8 cellular contexts compared by ENCODE assay signal in the genomic region with DNA sequence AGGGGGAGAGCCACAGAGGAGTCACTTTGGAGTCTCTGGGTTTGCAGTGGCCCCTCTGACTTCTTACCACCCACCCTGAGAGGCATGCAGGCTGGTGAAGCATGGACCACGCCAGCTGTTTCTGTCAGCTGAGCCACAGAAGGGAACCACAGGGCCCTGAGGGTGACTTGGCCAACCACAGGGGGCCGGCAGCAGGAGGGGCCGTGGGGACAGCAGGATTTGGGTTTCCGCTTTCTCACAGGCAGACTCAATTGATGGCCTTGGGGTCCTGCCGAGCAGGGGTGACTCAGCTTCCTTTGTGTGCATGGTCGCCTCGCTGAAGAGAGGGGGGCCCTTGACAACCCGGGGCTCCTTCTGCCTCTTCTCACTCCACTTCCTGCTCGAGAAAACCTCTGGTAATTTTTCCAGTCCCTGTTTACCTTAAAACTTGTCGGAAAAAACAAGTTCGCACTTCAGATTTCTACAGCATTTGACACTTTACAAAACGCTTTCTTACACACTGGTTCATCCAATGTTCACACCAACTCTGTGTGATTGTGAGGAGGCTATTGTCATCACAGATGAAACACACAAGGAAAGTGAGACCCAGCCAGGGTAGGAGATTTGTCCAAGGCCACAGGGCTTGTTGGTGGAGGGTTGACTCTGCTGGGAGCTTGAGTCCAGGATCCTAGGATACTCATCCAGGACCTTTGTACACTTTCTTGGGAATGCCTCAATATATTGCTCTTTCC.
DNase-seq lines count a peak whose midpoint lies in the region; ATAC-seq and TF ChIP-seq lines count a peak whose summit lies in the region.

No MANE protein-coding gene starts in this region.

- ATAC-seq in HG03457 (IDR thresholded peaks at IDR 0.05; ENCODE audit: unreplicated experiment) = peak; percentile 83

- peak overlapping the region in 6 of 7 donors; percentile 32 to 66 (median 50) for H3K4me3 Mint-ChIP-seq in CD8-positive, alpha-beta memory T cell
- no peak overlapping the region for H3K4me3 Mint-ChIP-seq in Calu3 (ENCODE audit: low read depth, unreplicated experiment)

- H3K27me3 Mint-ChIP-seq in CD8-positive, alpha-beta memory T cell = peaks cover 2 to 16% of the 10 kb centered on the region in 2 donors
- H3K27me3 Mint-ChIP-seq in Calu3 (ENCODE audit: unreplicated experiment) = peaks cover 88% of the 10 kb centered on the region

- no peaks in the 10 kb centered on the region for H3K36me3 ChIP-seq in CD8-positive, alpha-beta memory T cell (ENCODE audit: insufficient read depth, low read length)

- DNase-seq in CD8-positive, alpha-beta memory T cell = peak in 4 of 5 donors; percentile 10 to 69 (median 30)
- DNase-seq in GM20000 (ENCODE audit: low spot score) (peak; percentile 50), mucosa of gallbladder (ENCODE audit: low spot score) (peak; percentile 40), DMS 273 (lab: John Stamatoyannopoulos, UW; ENCODE audit: unreplicated experiment) (no peak), DMS114 treated with DMSO at 0.1 percent for 48 hours (lab: John Stamatoyannopoulos, UW; ENCODE audit: unreplicated experiment) (no peak), Calu3 (no peak)
- peak; percentile 17 to 26 for DNase-seq in activated CD8-positive, alpha-beta memory T cell treated with anti-CD3 and anti-CD28 coated beads for 1 hour (ENCODE audit: extremely low read depth in 1 of 2, low read depth in 1 of 2)

- no peak overlapping the region for H3K4me3 ChIP-seq in CD8-positive, alpha-beta memory T cell (ENCODE audit: low read length)

- peak overlapping the region in 2 of 8 donors; percentile 64 to 83 for H3K27ac Mint-ChIP-seq in CD8-positive, alpha-beta memory T cell
- no peak overlapping the region for H3K27ac Mint-ChIP-seq in Calu3 (ENCODE audit: unreplicated experiment)

- TF ChIP-seq CTCF in GM20000 (IDR thresholded peaks at IDR 0.05; ENCODE audit: extremely low read depth, missing control alignments) (no peak), Calu3 (IDR thresholded peaks at IDR 0.05; ENCODE audit: unreplicated experiment) (no peak)

- no peaks in the 10 kb centered on the region for H3K9me3 ChIP-seq in CD8-positive, alpha-beta memory T cell (ENCODE audit: low read length)

- peaks cover 28% of the 10 kb centered on the region for H3K4me1 ChIP-seq in CD8-positive, alpha-beta memory T cell (ENCODE audit: insufficient read depth, low read length)

- H3K9me3 Mint-ChIP-seq in CD8-positive, alpha-beta memory T cell = peaks cover 0 to 4% (median 3%) of the 10 kb centered on the region in 5 donors
- no peaks in the 10 kb centered on the region for H3K9me3 Mint-ChIP-seq in Calu3 (ENCODE audit: low read depth, unreplicated experiment)

- H3K36me3 Mint-ChIP-seq in CD8-positive, alpha-beta memory T cell = peaks cover 0 to 6% (median 0%) of the 10 kb centered on the region in 3 donors
- H3K36me3 Mint-ChIP-seq in Calu3 (ENCODE audit: insufficient read depth, unreplicated experiment) = no peaks in the 10 kb centered on the region

- intact Hi-C loops in Calu3 (cut with micrococcal nuclease; ENCODE audit: unreplicated experiment) = no loop called here

- H3K27me3 ChIP-seq in CD8-positive, alpha-beta memory T cell (ENCODE audit: insufficient read depth, low read length, poor library complexity, severe bottlenecking) = no peaks in the 10 kb centered on the region

- no TSS peak for BruUV-seq in Calu3 (replicated peaks; lab: Mats Ljungman, UMichigan)

- H3K27ac ChIP-seq in CD8-positive, alpha-beta memory T cell (ENCODE audit: low read depth, low read length) = no peak overlapping the region

- CTCF ChIA-PET in CD8-positive, alpha-beta memory T cell (lab: Charles Lee) = interaction anchor here (1.1 to 2.3 kb wide), 2 partner anchors 9 to 660 kb away, joined by 3 to 6 read pairs; no protein-coding TSS in a partner anchor
- CTCF ChIA-PET in Calu3 (lab: Charles Lee) = no interaction called here

- H3K4me1 Mint-ChIP-seq in CD8-positive, alpha-beta memory T cell = peaks cover 37 to 66% (median 38%) of the 10 kb centered on the region in 3 donors
- no peaks in the 10 kb centered on the region for H3K4me1 Mint-ChIP-seq in Calu3 (ENCODE audit: low read depth, unreplicated experiment)

- POLR2A ChIA-PET in CD8-positive, alpha-beta memory T cell (lab: Charles Lee) = interaction anchor here (0.6 kb wide), 1 partner anchor 66 kb away, joined by 5 read pairs; no protein-coding TSS in a partner anchor

Comparison
In these comparisons a context has a peak if more than half of its experiments do, and no peak if none do; other contexts are left out.
1. DNase-seq: peak in CD8-positive, alpha-beta memory T cell (4 of 5), GM20000 (single experiment), activated CD8-positive, alpha-beta memory T cell treated with anti-CD3 and anti-CD28 coated beads for 1 hour (2 of 2) and mucosa of gallbladder (single experiment); none in DMS 273 (single experiment), DMS114 treated with DMSO at 0.1 percent for 48 hours (single experiment) and Calu3 (single experiment).